In genomic region chr2:170141865-170142264, GRCh38 we compare ENCODE assay signal across 16 cellular contexts. TPM values are rescaled to one million over a fixed set of nuclear protein-coding genes. Genes with fewer than 3 reads are reported as not detected.
A peak's percentile ranks its signal among the peaks of the same experiment; 100 is the strongest.
DNase-seq lines count a peak whose midpoint lies in the region; ATAC-seq, FAIRE-seq and TF ChIP-seq lines count a peak whose summit lies in the region.
"Had no signal": no experiment of that assay in that cellular context is flagged by ENCODE, and none has a peak within 500 bp of the region (broad histone marks: within the 10 kb centered on the region; RNA-seq: fewer than 3 reads in every experiment).

No MANE protein-coding gene starts in this region.

- intact Hi-C loops in mucosa of descending colon (cut with DNase I, micrococcal nuclease) = no loop called here

- H3K9me3 ChIP-seq in mucosa of descending colon = no peaks in the 10 kb centered on the region
- H3K9me3 ChIP-seq: ovary had no signal

- peak; percentile 40 for ATAC-seq in GM21360 (IDR thresholded peaks at IDR 0.05; ENCODE audit: unreplicated experiment)
- ATAC-seq in HG03378 (IDR thresholded peaks at IDR 0.05; ENCODE audit: unreplicated experiment) = peak; percentile 51
- no peak for ATAC-seq in mucosa of descending colon
- ATAC-seq: left cardiac atrium had no signal

- DNase-seq in GM12891 (ENCODE audit: insufficient read length, low spot score) (no peak), left kidney (ENCODE audit: low read depth, low spot score) (peak; percentile 38), NCI-H146 (lab: John Stamatoyannopoulos, UW) (no peak), NCI-H2227 (lab: John Stamatoyannopoulos, UW; ENCODE audit: unreplicated experiment) (no peak), NCI-H1930 (lab: John Stamatoyannopoulos, UW) (no peak), mucosa of descending colon (no peak)
- DNase-seq: activated CD4-positive, alpha-beta T cell treated with anti-CD3 and anti-CD28 coated beads, Interleukin-2, amount 10 ng/mL, durations not matched to agents 7 days and 5 days; left cardiac atrium; NCI-H1694; NCI-H510A; ovary; SHP77 treated with DMSO at 0.1 percent for 48 hours; stimulated activated CD4-positive, alpha-beta T cell treated with anti-CD3 and anti-CD28 coated beads, Interleukin-4, amount 100 ng/mL, for 1 hour; stimulated activated CD8-positive, alpha-beta memory T cell treated with anti-CD3 and anti-CD28 coated beads, Interleukin-4, amount 100 ng/mL, for 48 hours had no signal

- H3K4me3 ChIP-seq in mucosa of descending colon = no peak overlapping the region
- H3K4me3 ChIP-seq: ovary had no signal

- peak; percentile 78 for FAIRE-seq in GM12891 (lab: Jason Lieb, UNC)

- no peaks in the 10 kb centered on the region for H3K36me3 ChIP-seq in mucosa of descending colon (ENCODE audit: low read depth)
- H3K36me3 ChIP-seq: ovary had no signal

- H3K4me1 ChIP-seq in mucosa of descending colon (ENCODE audit: low read depth) = no peaks in the 10 kb centered on the region

- no peak for TF ChIP-seq POLR2A in GM12891 (IDR thresholded peaks at IDR 0.05; ENCODE audit: low read depth, low read length)

- no peak for TF ChIP-seq CTCF in mucosa of descending colon (IDR thresholded peaks at IDR 0.05)

TF ChIP-seq in GM12891, 5 proteins besides CTCF, POLR2A, EP300 and RAD21:
- peak; percentile 25; the same call in 1 of the 2 replicates for TF ChIP-seq SPI1 (IDR thresholded peaks at IDR 0.05; ENCODE audit: low read depth, low read length)
- no peak for TF ChIP-seq TAF1 (IDR thresholded peaks at IDR 0.05; ENCODE audit: low read depth, low read length)
- no peak for TF ChIP-seq POLR2AphosphoS5 (IDR thresholded peaks at IDR 0.05; ENCODE audit: low read depth, low read length)
- TF ChIP-seq POU2F2 (IDR thresholded peaks at IDR 0.05; ENCODE audit: low read depth, low read length) = 0 out of 2 replicates have a peak, but pooled peaks have one; percentile 41
- TF ChIP-seq PAX5 (IDR thresholded peaks at IDR 0.05; ENCODE audit: insufficient read depth, low read length, severe bottlenecking) = no peak

RNA-seq across cellular contexts. Expression of gene MYO3B, which starts 36.1 kb away (rescaled TPM):
- 0.83 TPM for polyA plus RNA-seq in GM12891 (2012; ENCODE audit: low read depth, missing spikeins)
- total RNA-seq in mucosa of descending colon = under 1 TPM; 0.06 to 0.39 (median 0.09) TPM
- total RNA-seq: left cardiac atrium had no signal
